In genomic region chr19:10546817-10547216, GRCh38 we compare ENCODE assay signal across 1 cellular context.
TF ChIP-seq lines count a peak whose summit lies in the region.

No MANE protein-coding gene starts in this region.

TF ChIP-seq in HepG2, 621 proteins besides CTCF, POLR2A, EP300 and RAD21:
- no peak for TF ChIP-seq CEBPG (CRISPR knock-in tag; IDR thresholded peaks at IDR 0.05)
- no peak for TF ChIP-seq ZMAT5 (CRISPR knock-in tag; IDR thresholded peaks at IDR 0.05; ENCODE audit: borderline replicate concordance, low read depth)
- no peak for TF ChIP-seq YY1 (IDR thresholded peaks at IDR 0.05; ENCODE audit: insufficient read depth, insufficient replicate concordance, low read depth, low read length)
- TF ChIP-seq AGO2 (optimal IDR thresholded peaks at IDR 0.05; ENCODE audit: low read depth, low read length): peak; percentile 43
TF ChIP-seq in HepG2: peak in this region for 1.
